Comparison of ENCODE assay signal across 1 cellular context in the genomic region with DNA sequence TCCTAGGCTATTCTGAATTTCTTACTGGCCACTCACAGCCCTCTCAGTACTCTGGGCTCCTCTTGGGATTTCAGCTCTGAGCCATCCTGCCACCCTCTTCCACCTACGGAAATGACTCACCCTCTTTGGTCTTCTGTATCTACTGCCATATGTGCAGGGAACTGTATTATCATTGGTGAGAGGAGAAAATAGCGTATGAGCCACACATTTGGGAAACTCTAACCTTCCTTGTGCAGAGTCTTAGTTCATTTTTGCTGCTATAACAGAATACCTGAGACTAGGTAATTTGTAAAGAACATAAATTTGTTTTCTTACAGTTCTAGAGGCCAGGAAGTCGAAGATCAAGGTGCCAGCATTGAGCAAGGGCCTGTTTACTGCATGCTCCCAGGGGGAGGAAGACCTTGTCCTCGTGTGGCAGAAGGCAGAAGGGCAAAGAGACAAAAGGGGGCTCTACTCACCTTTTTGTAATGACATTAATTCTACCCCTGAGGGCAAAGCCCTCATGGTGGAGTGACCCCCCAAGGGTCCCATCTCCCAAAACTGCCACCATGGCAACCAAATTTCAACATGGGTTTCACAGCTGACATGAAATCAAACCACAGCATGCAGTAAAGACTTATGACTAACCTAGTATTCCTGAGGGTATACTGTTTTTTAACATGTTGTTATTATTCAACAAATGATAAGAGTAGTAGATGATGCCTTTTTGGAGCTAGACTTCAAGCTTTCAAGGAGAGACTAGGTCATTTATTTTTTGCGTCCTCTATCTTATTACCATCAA.
TF ChIP-seq lines count a peak whose summit lies in the region.

No MANE protein-coding gene starts in this region.

TF ChIP-seq in K562, 482 proteins besides CTCF, POLR2A, EP300 and RAD21 (continued from another document and continues in another):
- TF ChIP-seq, protein P1, sequence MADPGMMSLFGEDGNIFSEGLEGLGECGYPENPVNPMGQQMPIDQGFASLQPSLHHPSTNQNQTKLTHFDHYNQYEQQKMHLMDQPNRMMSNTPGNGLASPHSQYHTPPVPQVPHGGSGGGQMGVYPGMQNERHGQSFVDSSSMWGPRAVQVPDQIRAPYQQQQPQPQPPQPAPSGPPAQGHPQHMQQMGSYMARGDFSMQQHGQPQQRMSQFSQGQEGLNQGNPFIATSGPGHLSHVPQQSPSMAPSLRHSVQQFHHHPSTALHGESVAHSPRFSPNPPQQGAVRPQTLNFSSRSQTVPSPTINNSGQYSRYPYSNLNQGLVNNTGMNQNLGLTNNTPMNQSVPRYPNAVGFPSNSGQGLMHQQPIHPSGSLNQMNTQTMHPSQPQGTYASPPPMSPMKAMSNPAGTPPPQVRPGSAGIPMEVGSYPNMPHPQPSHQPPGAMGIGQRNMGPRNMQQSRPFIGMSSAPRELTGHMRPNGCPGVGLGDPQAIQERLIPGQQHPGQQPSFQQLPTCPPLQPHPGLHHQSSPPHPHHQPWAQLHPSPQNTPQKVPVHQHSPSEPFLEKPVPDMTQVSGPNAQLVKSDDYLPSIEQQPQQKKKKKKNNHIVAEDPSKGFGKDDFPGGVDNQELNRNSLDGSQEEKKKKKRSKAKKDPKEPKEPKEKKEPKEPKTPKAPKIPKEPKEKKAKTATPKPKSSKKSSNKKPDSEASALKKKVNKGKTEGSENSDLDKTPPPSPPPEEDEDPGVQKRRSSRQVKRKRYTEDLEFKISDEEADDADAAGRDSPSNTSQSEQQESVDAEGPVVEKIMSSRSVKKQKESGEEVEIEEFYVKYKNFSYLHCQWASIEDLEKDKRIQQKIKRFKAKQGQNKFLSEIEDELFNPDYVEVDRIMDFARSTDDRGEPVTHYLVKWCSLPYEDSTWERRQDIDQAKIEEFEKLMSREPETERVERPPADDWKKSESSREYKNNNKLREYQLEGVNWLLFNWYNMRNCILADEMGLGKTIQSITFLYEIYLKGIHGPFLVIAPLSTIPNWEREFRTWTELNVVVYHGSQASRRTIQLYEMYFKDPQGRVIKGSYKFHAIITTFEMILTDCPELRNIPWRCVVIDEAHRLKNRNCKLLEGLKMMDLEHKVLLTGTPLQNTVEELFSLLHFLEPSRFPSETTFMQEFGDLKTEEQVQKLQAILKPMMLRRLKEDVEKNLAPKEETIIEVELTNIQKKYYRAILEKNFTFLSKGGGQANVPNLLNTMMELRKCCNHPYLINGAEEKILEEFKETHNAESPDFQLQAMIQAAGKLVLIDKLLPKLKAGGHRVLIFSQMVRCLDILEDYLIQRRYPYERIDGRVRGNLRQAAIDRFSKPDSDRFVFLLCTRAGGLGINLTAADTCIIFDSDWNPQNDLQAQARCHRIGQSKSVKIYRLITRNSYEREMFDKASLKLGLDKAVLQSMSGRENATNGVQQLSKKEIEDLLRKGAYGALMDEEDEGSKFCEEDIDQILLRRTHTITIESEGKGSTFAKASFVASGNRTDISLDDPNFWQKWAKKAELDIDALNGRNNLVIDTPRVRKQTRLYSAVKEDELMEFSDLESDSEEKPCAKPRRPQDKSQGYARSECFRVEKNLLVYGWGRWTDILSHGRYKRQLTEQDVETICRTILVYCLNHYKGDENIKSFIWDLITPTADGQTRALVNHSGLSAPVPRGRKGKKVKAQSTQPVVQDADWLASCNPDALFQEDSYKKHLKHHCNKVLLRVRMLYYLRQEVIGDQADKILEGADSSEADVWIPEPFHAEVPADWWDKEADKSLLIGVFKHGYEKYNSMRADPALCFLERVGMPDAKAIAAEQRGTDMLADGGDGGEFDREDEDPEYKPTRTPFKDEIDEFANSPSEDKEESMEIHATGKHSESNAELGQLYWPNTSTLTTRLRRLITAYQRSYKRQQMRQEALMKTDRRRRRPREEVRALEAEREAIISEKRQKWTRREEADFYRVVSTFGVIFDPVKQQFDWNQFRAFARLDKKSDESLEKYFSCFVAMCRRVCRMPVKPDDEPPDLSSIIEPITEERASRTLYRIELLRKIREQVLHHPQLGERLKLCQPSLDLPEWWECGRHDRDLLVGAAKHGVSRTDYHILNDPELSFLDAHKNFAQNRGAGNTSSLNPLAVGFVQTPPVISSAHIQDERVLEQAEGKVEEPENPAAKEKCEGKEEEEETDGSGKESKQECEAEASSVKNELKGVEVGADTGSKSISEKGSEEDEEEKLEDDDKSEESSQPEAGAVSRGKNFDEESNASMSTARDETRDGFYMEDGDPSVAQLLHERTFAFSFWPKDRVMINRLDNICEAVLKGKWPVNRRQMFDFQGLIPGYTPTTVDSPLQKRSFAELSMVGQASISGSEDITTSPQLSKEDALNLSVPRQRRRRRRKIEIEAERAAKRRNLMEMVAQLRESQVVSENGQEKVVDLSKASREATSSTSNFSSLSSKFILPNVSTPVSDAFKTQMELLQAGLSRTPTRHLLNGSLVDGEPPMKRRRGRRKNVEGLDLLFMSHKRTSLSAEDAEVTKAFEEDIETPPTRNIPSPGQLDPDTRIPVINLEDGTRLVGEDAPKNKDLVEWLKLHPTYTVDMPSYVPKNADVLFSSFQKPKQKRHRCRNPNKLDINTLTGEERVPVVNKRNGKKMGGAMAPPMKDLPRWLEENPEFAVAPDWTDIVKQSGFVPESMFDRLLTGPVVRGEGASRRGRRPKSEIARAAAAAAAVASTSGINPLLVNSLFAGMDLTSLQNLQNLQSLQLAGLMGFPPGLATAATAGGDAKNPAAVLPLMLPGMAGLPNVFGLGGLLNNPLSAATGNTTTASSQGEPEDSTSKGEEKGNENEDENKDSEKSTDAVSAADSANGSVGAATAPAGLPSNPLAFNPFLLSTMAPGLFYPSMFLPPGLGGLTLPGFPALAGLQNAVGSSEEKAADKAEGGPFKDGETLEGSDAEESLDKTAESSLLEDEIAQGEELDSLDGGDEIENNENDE (IDR thresholded peaks at IDR 0.05; ENCODE audit: low read depth, low read length), result no peak
- TF ChIP-seq, protein P2, sequence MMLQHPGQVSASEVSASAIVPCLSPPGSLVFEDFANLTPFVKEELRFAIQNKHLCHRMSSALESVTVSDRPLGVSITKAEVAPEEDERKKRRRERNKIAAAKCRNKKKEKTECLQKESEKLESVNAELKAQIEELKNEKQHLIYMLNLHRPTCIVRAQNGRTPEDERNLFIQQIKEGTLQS (IDR thresholded peaks at IDR 0.05), result peak; percentile 91
- TF ChIP-seq, protein P2 (CRISPR knock-in tag; conservative IDR thresholded peaks at IDR 0.05), result peak; percentile 67; the same call in 1 of the 2 replicates
- TF ChIP-seq NR2C1 (IDR thresholded peaks at IDR 0.05) (no peak), NR2C1 (tag; IDR thresholded peaks at IDR 0.05) (no peak), KLF10 (CRISPR knock-in tag; IDR thresholded peaks at IDR 0.05) (no peak), ETS2 (tag; IDR thresholded peaks at IDR 0.05; ENCODE audit: borderline replicate concordance, poor library complexity, severe bottlenecking) (no peak), SRF (CRISPR knock-in tag; IDR thresholded peaks at IDR 0.05) (no peak), ZNF717 (CRISPR knock-in tag; IDR thresholded peaks at IDR 0.05) (no peak), CBX5 (IDR thresholded peaks at IDR 0.05; ENCODE audit: borderline replicate concordance, low read depth) (no peak), HEY1 (CRISPR knock-in tag; IDR thresholded peaks at IDR 0.05; ENCODE audit: borderline replicate concordance) (no peak), NELFE (IDR thresholded peaks at IDR 0.05; ENCODE audit: insufficient read depth, insufficient read length) (no peak), SMARCE1 (IDR thresholded peaks at IDR 0.05) (peak; percentile 85), FOXM1 (IDR thresholded peaks at IDR 0.05; ENCODE audit: low read depth) (no peak), FOXM1 (CRISPR knock-in tag; IDR thresholded peaks at IDR 0.05; ENCODE audit: low read depth) (no peak), KDM4B (IDR thresholded peaks at IDR 0.05; ENCODE audit: borderline replicate concordance in 2 of 2, low read depth in 1 of 2) (no peak), GTF2A2 (tag; IDR thresholded peaks at IDR 0.05) (no peak), MEF2D (tag; conservative IDR thresholded peaks at IDR 0.05; ENCODE audit: low read depth) (no peak), NFIC (IDR thresholded peaks at IDR 0.05) (0 out of 2 replicates have a peak, but pooled peaks have one; percentile 8), SREBF1 (IDR thresholded peaks at IDR 0.05; ENCODE audit: borderline replicate concordance, low read depth, low read length) (no peak), ZNF124 (CRISPR knock-in tag; IDR thresholded peaks at IDR 0.05) (no peak), FOXA1 (IDR thresholded peaks at IDR 0.05; ENCODE audit: borderline replicate concordance) (no peak), ZNF75A (CRISPR knock-in tag; IDR thresholded peaks at IDR 0.05) (no peak), ZBTB7A (IDR thresholded peaks at IDR 0.05; ENCODE audit: borderline replicate concordance, control insufficient read depth, low read depth, low read length) (no peak), DNMT1 (IDR thresholded peaks at IDR 0.05) (no peak), ZNF175 (CRISPR knock-in tag; IDR thresholded peaks at IDR 0.05; ENCODE audit: low read depth) (no peak), CSDE1 (IDR thresholded peaks at IDR 0.05) (no peak), HSF4 (CRISPR knock-in tag; IDR thresholded peaks at IDR 0.05; ENCODE audit: borderline replicate concordance) (no peak), THRAP3 (IDR thresholded peaks at IDR 0.05; ENCODE audit: borderline replicate concordance) (no peak), BRF1 (IDR thresholded peaks at IDR 0.05; ENCODE audit: borderline replicate concordance, extremely low read depth, insufficient read length) (no peak), RAD51 (IDR thresholded peaks at IDR 0.05; ENCODE audit: borderline replicate concordance, low read depth) (no peak), PHF21A (IDR thresholded peaks at IDR 0.05; ENCODE audit: borderline replicate concordance, low read depth) (peak; percentile 24; the same call in 1 of the 2 replicates)
- TF ChIP-seq, protein P3, sequence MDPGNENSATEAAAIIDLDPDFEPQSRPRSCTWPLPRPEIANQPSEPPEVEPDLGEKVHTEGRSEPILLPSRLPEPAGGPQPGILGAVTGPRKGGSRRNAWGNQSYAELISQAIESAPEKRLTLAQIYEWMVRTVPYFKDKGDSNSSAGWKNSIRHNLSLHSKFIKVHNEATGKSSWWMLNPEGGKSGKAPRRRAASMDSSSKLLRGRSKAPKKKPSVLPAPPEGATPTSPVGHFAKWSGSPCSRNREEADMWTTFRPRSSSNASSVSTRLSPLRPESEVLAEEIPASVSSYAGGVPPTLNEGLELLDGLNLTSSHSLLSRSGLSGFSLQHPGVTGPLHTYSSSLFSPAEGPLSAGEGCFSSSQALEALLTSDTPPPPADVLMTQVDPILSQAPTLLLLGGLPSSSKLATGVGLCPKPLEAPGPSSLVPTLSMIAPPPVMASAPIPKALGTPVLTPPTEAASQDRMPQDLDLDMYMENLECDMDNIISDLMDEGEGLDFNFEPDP (CRISPR knock-in tag; IDR thresholded peaks at IDR 0.05), result no peak
- TF ChIP-seq, protein P4, sequence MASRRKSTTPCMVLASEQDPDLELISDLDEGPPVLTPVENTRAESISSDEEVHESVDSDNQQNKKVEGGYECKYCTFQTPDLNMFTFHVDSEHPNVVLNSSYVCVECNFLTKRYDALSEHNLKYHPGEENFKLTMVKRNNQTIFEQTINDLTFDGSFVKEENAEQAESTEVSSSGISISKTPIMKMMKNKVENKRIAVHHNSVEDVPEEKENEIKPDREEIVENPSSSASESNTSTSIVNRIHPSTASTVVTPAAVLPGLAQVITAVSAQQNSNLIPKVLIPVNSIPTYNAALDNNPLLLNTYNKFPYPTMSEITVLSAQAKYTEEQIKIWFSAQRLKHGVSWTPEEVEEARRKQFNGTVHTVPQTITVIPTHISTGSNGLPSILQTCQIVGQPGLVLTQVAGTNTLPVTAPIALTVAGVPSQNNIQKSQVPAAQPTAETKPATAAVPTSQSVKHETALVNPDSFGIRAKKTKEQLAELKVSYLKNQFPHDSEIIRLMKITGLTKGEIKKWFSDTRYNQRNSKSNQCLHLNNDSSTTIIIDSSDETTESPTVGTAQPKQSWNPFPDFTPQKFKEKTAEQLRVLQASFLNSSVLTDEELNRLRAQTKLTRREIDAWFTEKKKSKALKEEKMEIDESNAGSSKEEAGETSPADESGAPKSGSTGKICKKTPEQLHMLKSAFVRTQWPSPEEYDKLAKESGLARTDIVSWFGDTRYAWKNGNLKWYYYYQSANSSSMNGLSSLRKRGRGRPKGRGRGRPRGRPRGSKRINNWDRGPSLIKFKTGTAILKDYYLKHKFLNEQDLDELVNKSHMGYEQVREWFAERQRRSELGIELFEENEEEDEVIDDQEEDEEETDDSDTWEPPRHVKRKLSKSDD (conservative IDR thresholded peaks at IDR 0.05; ENCODE audit: low read length), result no peak
- TF ChIP-seq, protein P5, sequence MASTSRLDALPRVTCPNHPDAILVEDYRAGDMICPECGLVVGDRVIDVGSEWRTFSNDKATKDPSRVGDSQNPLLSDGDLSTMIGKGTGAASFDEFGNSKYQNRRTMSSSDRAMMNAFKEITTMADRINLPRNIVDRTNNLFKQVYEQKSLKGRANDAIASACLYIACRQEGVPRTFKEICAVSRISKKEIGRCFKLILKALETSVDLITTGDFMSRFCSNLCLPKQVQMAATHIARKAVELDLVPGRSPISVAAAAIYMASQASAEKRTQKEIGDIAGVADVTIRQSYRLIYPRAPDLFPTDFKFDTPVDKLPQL (IDR thresholded peaks at IDR 0.05; ENCODE audit: extremely low read depth, insufficient read length), result no peak
- TF ChIP-seq, protein P6, sequence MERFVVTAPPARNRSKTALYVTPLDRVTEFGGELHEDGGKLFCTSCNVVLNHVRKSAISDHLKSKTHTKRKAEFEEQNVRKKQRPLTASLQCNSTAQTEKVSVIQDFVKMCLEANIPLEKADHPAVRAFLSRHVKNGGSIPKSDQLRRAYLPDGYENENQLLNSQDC (CRISPR knock-in tag; IDR thresholded peaks at IDR 0.05), result no peak
- TF ChIP-seq, protein P7, sequence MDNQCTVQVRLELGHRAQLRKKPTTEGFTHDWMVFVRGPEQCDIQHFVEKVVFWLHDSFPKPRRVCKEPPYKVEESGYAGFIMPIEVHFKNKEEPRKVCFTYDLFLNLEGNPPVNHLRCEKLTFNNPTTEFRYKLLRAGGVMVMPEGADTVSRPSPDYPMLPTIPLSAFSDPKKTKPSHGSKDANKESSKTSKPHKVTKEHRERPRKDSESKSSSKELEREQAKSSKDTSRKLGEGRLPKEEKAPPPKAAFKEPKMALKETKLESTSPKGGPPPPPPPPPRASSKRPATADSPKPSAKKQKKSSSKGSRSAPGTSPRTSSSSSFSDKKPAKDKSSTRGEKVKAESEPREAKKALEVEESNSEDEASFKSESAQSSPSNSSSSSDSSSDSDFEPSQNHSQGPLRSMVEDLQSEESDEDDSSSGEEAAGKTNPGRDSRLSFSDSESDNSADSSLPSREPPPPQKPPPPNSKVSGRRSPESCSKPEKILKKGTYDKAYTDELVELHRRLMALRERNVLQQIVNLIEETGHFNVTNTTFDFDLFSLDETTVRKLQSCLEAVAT (IDR thresholded peaks at IDR 0.05), result peak in 1 of 2 experiments; percentile 10; a peak in 1 of 4 replicates
- TF ChIP-seq, protein P8, sequence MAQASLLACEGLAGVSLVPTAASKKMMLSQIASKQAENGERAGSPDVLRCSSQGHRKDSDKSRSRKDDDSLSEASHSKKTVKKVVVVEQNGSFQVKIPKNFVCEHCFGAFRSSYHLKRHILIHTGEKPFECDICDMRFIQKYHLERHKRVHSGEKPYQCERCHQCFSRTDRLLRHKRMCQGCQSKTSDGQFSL (CRISPR knock-in tag; IDR thresholded peaks at IDR 0.05), result no peak
- TF ChIP-seq, protein P8 (tag; IDR thresholded peaks at IDR 0.05), result no peak
